Comparison of ENCODE assay signal across 1 cellular context in genomic region chr15:73740152-73741048, GRCh38.
TF ChIP-seq lines count a peak whose summit lies in the region.

No MANE protein-coding gene starts in this region.

TF ChIP-seq in WTC11, 78 proteins besides CTCF, POLR2A, EP300 and RAD21 (continued from another document):
- no peak for TF ChIP-seq STAT6 (CRISPR knock-in tag; conservative IDR thresholded peaks at IDR 0.05; ENCODE audit: low read depth)
- no peak for TF ChIP-seq ZBTB43 (CRISPR knock-in tag; IDR thresholded peaks at IDR 0.05)
- no peak for TF ChIP-seq SP1 (CRISPR knock-in tag; conservative IDR thresholded peaks at IDR 0.05)
